8 cellular contexts compared by ENCODE assay signal in genomic region chr19:36773223-36773579, GRCh38. TPM values are rescaled to one million over a fixed set of nuclear protein-coding genes. Genes with fewer than 3 reads are reported as not detected.
DNase-seq lines count a peak whose midpoint lies in the region; ATAC-seq and TF ChIP-seq lines count a peak whose summit lies in the region.

No MANE protein-coding gene starts in this region.

- H2AFZ ChIP-seq in SK-N-SH (ENCODE audit: low read depth) = peak overlapping the region; percentile 97

- no peak for TF ChIP-seq RAD21 in SK-N-SH (IDR thresholded peaks at IDR 0.05; ENCODE audit: low read length)

- H3K27me3 Mint-ChIP-seq in stimulated activated memory B cell treated with anti-CD40 and anti-IgM and Interleukin-4, amounts not matched to agents 10 μg/mL and 1 μg/mL and 100 μg/mL, for 72 hours = no peaks in the 10 kb centered on the region

- H3K9me2 ChIP-seq in SK-N-SH = no peaks in the 10 kb centered on the region

- H3K9me3 ChIP-seq in SK-N-SH (no peaks in the 10 kb centered on the region; the same call in 1 of the 2 replicates), SJCRH30 (replicated peaks) (peaks cover 22% of the 10 kb centered on the region)

- 31% methylated on average over 15 of the region's 15 CpGs for WGBS in SK-N-SH (ENCODE audit: low lambda C conversion rate)

- POLR2A ChIA-PET in SK-N-SH (lab: Yijun Ruan, JAX) = interaction anchor here (0.7 to 1.3 kb wide), 3 partner anchors 24 to 200 kb away, joined by 3 read pairs; partner anchors contain the start of genes ZNF461 and ZNF529

- peak overlapping the region; percentile 84 for H3K9ac ChIP-seq in SK-N-SH

- peaks cover 9% of the 10 kb centered on the region for H3K9me3 Mint-ChIP-seq in stimulated activated memory B cell treated with anti-CD40 and anti-IgM and Interleukin-4, amounts not matched to agents 10 μg/mL and 1 μg/mL and 100 μg/mL, for 72 hours

- DNase-seq in SK-N-SH (no peak), SJCRH30 (no peak), foreskin fibroblast (no peak), medulla oblongata (ENCODE audit: extremely low spot score) (no peak), activated gamma-delta T cell (lab: John Stamatoyannopoulos, UW) (no peak), AG08396 (ENCODE audit: low spot score) (no peak)

- no peaks in the 10 kb centered on the region for H4K20me1 ChIP-seq in SK-N-SH (ENCODE audit: insufficient read depth)

- H3K4me1 ChIP-seq in SK-N-SH (ENCODE audit: control insufficient read depth in 1 of 2, insufficient read depth in 2 of 2, low read depth in 1 of 2, low read length in 1 of 2) = peaks cover 0 to 3% of the 10 kb centered on the region in 2 experiments; a peak in 1 of 4 replicates
- H3K4me1 ChIP-seq in SJCRH30 = no peaks in the 10 kb centered on the region

- H3K4me3 ChIP-seq in SK-N-SH (ENCODE audit: low read depth in 2 of 2, low read length in 1 of 2) (peak overlapping the region; percentile 55 to 99), SJCRH30 (peak overlapping the region; percentile 96), foreskin fibroblast (ENCODE audit: low read depth in 1 of 2, low read length in 2 of 2) (peak overlapping the region; percentile 80 to 99)

- H3K4me3 Mint-ChIP-seq in stimulated activated memory B cell treated with anti-CD40 and anti-IgM and Interleukin-4, amounts not matched to agents 10 μg/mL and 1 μg/mL and 100 μg/mL, for 72 hours = peak overlapping the region; percentile 86

- CTCF ChIA-PET in SK-N-SH (lab: Yijun Ruan, JAX) = no interaction called here

- no peak for ATAC-seq in SK-N-SH treated with all-trans-retinoic acid at 6 μM for 48 hours
- ATAC-seq in stimulated activated memory B cell treated with anti-CD40 and anti-IgM and Interleukin-4, amounts not matched to agents 10 μg/mL and 1 μg/mL and 100 μg/mL, for 72 hours = no peak

- H3K27ac ChIP-seq in SK-N-SH (ENCODE audit: low read depth in 2 of 2, low read length in 1 of 2) = peak overlapping the region; percentile 79 to 96; a peak in 3 of 4 replicates
- H3K27ac ChIP-seq in SJCRH30 = peak overlapping the region; percentile 95

- H3K4me1 Mint-ChIP-seq in stimulated activated memory B cell treated with anti-CD40 and anti-IgM and Interleukin-4, amounts not matched to agents 10 μg/mL and 1 μg/mL and 100 μg/mL, for 72 hours = peaks cover 26% of the 10 kb centered on the region

- H3K27me3 ChIP-seq in SK-N-SH (ENCODE audit: insufficient read depth) (no peaks in the 10 kb centered on the region), SJCRH30 (no peaks in the 10 kb centered on the region)

- peak overlapping the region; percentile 94 for H3K4me2 ChIP-seq in SK-N-SH

- peaks cover 38% of the 10 kb centered on the region for H3K79me2 ChIP-seq in SK-N-SH (ENCODE audit: insufficient read depth)

- TF ChIP-seq EP300 in SK-N-SH (IDR thresholded peaks at IDR 0.05; ENCODE audit: borderline replicate concordance in 1 of 2, low read depth in 1 of 2, low read length in 1 of 2) = no peak

- H3K27ac Mint-ChIP-seq in stimulated activated memory B cell treated with anti-CD40 and anti-IgM and Interleukin-4, amounts not matched to agents 10 μg/mL and 1 μg/mL and 100 μg/mL, for 72 hours = peak overlapping the region; percentile 95

- H3K36me3 Mint-ChIP-seq in stimulated activated memory B cell treated with anti-CD40 and anti-IgM and Interleukin-4, amounts not matched to agents 10 μg/mL and 1 μg/mL and 100 μg/mL, for 72 hours = peaks cover 39% of the 10 kb centered on the region

- peaks cover 17% of the 10 kb centered on the region for H3F3A ChIP-seq in SK-N-SH (replicated peaks; ENCODE audit: insufficient read depth)

- TF ChIP-seq CTCF in SK-N-SH (IDR thresholded peaks at IDR 0.05) (no peak), foreskin fibroblast (IDR thresholded peaks at IDR 0.05; ENCODE audit: low read depth, low read length) (no peak)

- peaks cover 0 to 5% of the 10 kb centered on the region in 2 experiments for H3K36me3 ChIP-seq in SK-N-SH (replicated peaks in 1 of 2; ENCODE audit: control insufficient read depth in 1 of 2, insufficient read depth in 2 of 2, low read length in 1 of 2)
- H3K36me3 ChIP-seq in SJCRH30 = peaks cover 15% of the 10 kb centered on the region

TF ChIP-seq in SK-N-SH, 30 proteins besides CTCF, POLR2A, EP300 and RAD21:
- TF ChIP-seq MAX (IDR thresholded peaks at IDR 0.05; ENCODE audit: low read depth) (no peak), RXRA (IDR thresholded peaks at IDR 0.05; ENCODE audit: borderline replicate concordance, low read depth) (no peak), RCOR1 (IDR thresholded peaks at IDR 0.05; ENCODE audit: low read length) (no peak), YY1 (IDR thresholded peaks at IDR 0.05; ENCODE audit: low read depth) (no peak), TEAD4 (IDR thresholded peaks at IDR 0.05; ENCODE audit: borderline replicate concordance, insufficient read depth) (no peak), USF2 (IDR thresholded peaks at IDR 0.05; ENCODE audit: borderline replicate concordance, low read depth, low read length) (no peak), POLR2AphosphoS5 (IDR thresholded peaks at IDR 0.05; ENCODE audit: low read depth, low read length) (no peak), FOXM1 (IDR thresholded peaks at IDR 0.05; ENCODE audit: low read depth) (no peak), FOXJ3 (CRISPR knock-in tag; IDR thresholded peaks at IDR 0.05) (no peak), GATA2 (CRISPR knock-in tag; IDR thresholded peaks at IDR 0.05) (no peak; the same call in 1 of the 2 replicates), MEF2A (IDR thresholded peaks at IDR 0.05; ENCODE audit: borderline replicate concordance, low read depth) (no peak), MXI1 (IDR thresholded peaks at IDR 0.05; ENCODE audit: low read depth, low read length) (no peak), RFX5 (IDR thresholded peaks at IDR 0.05; ENCODE audit: low read length) (no peak)

TF ChIP-seq in SK-N-SH treated with all-trans-retinoic acid at 6 μM for 48 hours, 23 proteins besides CTCF, POLR2A, EP300 and RAD21:
- TF ChIP-seq CREB5 (CRISPR knock-in tag; IDR thresholded peaks at IDR 0.05; ENCODE audit: low read depth) (no peak), ARNTL (CRISPR knock-in tag; IDR thresholded peaks at IDR 0.05; ENCODE audit: borderline replicate concordance, low read depth) (no peak), BACH2 (CRISPR knock-in tag; IDR thresholded peaks at IDR 0.05; ENCODE audit: borderline replicate concordance) (no peak), RARB (CRISPR knock-in tag; IDR thresholded peaks at IDR 0.05) (no peak), ZFP30 (CRISPR knock-in tag; IDR thresholded peaks at IDR 0.05) (no peak), SNAI2 (CRISPR knock-in tag; IDR thresholded peaks at IDR 0.05) (no peak)
- TF ChIP-seq, protein P1, sequence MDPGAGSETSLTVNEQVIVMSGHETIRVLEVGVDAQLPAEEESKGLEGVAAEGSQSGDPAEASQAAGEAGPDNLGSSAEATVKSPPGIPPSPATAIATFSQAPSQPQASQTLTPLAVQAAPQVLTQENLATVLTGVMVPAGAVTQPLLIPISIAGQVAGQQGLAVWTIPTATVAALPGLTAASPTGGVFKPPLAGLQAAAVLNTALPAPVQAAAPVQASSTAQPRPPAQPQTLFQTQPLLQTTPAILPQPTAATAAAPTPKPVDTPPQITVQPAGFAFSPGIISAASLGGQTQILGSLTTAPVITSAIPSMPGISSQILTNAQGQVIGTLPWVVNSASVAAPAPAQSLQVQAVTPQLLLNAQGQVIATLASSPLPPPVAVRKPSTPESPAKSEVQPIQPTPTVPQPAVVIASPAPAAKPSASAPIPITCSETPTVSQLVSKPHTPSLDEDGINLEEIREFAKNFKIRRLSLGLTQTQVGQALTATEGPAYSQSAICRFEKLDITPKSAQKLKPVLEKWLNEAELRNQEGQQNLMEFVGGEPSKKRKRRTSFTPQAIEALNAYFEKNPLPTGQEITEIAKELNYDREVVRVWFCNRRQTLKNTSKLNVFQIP (CRISPR knock-in tag; IDR thresholded peaks at IDR 0.05; ENCODE audit: borderline replicate concordance, low read depth) = no peak

RNA-seq across cellular contexts. Expression of gene ZNF850, which starts 0.6 kb away (rescaled TPM):
- 1.6 TPM in 2 replicates for polyA plus RNA-seq in SK-N-SH (2012; rRNA removed)
- polyA plus RNA-seq in SK-N-SH (2012; cell fraction: cytosol; rRNA removed) = 1.5 and 1.7 TPM in 2 replicates
- 1.2 and 2.2 TPM in 2 replicates for polyA plus RNA-seq in SK-N-SH (2012; cell fraction: nucleus; rRNA removed)
- total RNA-seq in SJCRH30 (2014; rRNA removed; shearing (Covaris generic)) = 24.0 and 28.6 TPM in 2 replicates
